1 cellular context compared by ENCODE assay signal in genomic region chr19:3658823-3659745, GRCh38.
TF ChIP-seq lines count a peak whose summit lies in the region.

No MANE protein-coding gene starts in this region.

TF ChIP-seq in HepG2, 621 proteins besides CTCF, POLR2A, EP300 and RAD21:
- TF ChIP-seq ARID5B (CRISPR knock-in tag; IDR thresholded peaks at IDR 0.05) (no peak), ZKSCAN8 (CRISPR knock-in tag; IDR thresholded peaks at IDR 0.05; ENCODE audit: borderline replicate concordance) (no peak), SMAD1 (CRISPR knock-in tag; IDR thresholded peaks at IDR 0.05; ENCODE audit: borderline replicate concordance, low read depth) (no peak), ZNF775 (CRISPR knock-in tag; IDR thresholded peaks at IDR 0.05; ENCODE audit: borderline replicate concordance) (no peak), AGO1 (IDR thresholded peaks at IDR 0.05; ENCODE audit: low read depth, low read length, poor library complexity, severe bottlenecking) (no peak), RFXAP (CRISPR knock-in tag; IDR thresholded peaks at IDR 0.05; ENCODE audit: borderline replicate concordance) (no peak), MAFF (IDR thresholded peaks at IDR 0.05; ENCODE audit: low read depth, low read length) (no peak), HDAC2 (CRISPR knock-in tag; IDR thresholded peaks at IDR 0.05) (no peak), REPIN1 (CRISPR knock-in tag; IDR thresholded peaks at IDR 0.05; ENCODE audit: borderline replicate concordance, low read depth) (no peak), ZNF570 (CRISPR knock-in tag; IDR thresholded peaks at IDR 0.05; ENCODE audit: borderline replicate concordance) (no peak), ATF7 (IDR thresholded peaks at IDR 0.05) (no peak), ATF7 (CRISPR knock-in tag; IDR thresholded peaks at IDR 0.05) (no peak), TP53 (CRISPR knock-in tag; conservative IDR thresholded peaks at IDR 0.05) (no peak)
- TF ChIP-seq, protein P1, sequence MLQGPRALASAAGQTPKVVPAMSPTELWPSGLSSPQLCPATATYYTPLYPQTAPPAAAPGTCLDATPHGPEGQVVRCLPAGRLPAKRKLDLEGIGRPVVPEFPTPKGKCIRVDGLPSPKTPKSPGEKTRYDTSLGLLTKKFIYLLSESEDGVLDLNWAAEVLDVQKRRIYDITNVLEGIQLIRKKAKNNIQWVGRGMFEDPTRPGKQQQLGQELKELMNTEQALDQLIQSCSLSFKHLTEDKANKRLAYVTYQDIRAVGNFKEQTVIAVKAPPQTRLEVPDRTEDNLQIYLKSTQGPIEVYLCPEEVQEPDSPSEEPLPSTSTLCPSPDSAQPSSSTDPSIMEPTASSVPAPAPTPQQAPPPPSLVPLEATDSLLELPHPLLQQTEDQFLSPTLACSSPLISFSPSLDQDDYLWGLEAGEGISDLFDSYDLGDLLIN (CRISPR knock-in tag; IDR thresholded peaks at IDR 0.05; ENCODE audit: borderline replicate concordance): no peak
- TF ChIP-seq, protein P2, sequence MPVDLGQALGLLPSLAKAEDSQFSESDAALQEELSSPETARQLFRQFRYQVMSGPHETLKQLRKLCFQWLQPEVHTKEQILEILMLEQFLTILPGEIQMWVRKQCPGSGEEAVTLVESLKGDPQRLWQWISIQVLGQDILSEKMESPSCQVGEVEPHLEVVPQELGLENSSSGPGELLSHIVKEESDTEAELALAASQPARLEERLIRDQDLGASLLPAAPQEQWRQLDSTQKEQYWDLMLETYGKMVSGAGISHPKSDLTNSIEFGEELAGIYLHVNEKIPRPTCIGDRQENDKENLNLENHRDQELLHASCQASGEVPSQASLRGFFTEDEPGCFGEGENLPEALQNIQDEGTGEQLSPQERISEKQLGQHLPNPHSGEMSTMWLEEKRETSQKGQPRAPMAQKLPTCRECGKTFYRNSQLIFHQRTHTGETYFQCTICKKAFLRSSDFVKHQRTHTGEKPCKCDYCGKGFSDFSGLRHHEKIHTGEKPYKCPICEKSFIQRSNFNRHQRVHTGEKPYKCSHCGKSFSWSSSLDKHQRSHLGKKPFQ (CRISPR knock-in tag; IDR thresholded peaks at IDR 0.05; ENCODE audit: insufficient replicate concordance): no peak
